14 cellular contexts compared by ENCODE assay signal in the genomic region with DNA sequence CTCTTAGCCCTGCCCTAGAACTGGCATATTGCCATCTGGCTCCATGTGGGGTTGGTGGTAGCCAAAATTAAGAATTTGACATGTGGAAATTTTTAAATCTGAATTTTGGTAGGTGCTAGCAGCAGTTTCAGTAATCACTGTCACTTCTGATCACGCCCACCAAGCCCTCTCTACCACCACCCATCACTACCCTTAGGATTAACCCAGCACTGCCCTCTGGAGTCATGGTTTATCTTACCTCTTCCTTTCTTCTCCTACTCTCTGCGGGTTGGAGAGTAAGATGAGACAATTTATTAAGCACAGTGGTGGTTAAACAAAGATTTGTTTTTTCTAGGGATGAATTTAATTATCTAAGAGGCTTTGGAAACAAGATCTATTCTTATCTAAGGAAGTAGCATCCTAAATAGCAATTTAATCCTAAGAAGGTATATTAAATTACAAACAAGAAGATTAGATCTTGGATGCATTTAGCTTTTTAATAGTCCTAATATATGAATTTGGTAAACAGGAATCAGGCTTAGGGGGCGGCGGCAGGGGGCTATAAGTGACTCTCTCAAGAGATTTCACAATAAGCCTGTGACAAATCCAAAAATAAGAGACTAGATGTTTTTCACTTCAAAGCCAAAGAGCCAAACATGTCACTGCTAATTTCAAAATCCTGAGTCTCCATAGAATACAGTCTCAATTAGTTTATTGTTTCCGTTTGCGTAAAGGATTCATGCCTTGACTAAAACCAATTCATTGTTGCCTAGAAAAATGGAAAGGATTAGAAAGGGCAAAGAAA.
"Had no signal": no experiment of that assay in that cellular context is flagged by ENCODE, and none has a peak within 500 bp of the region (broad histone marks: within the 10 kb centered on the region; RNA-seq: fewer than 3 reads in every experiment).

No MANE protein-coding gene starts in this region.

- H3K4me1 ChIP-seq: esophagus squamous epithelium, stomach, vagina had no signal

- H3K27me3 ChIP-seq: esophagus squamous epithelium, stomach, vagina had no signal

- ATAC-seq: left ventricle myocardium superior had no signal

- H3K27ac ChIP-seq: esophagus squamous epithelium, stomach, vagina had no signal

- H3K4me3 ChIP-seq: esophagus squamous epithelium, stomach, vagina had no signal

- DNase-seq: activated CD4-positive, alpha-beta T cell treated with anti-CD3 and anti-CD28 coated beads, Interleukin-2, amount 50 U/mL, for 4 hours; activated gamma-delta T cell; activated naive CD8-positive, alpha-beta T cell treated with anti-CD3 and anti-CD28 coated beads for 36 hours; amniotic stem cell; effector CD8-positive, alpha-beta T cell; esophagus squamous epithelium; left ventricle myocardium superior; stimulated activated CD4-positive, alpha-beta T cell treated with anti-CD3 and anti-CD28 coated beads, Interleukin-15, amount 100 ng/mL, for 24 hours; stimulated activated CD4-positive, alpha-beta T cell treated with anti-CD3 and anti-CD28 coated beads, Interleukin-2, amount 100 ng/mL, for 48 hours; stomach; T-helper 9 cell; trophoblast cell had no signal

- H3K9me3 ChIP-seq: vagina had no signal

- FAIRE-seq: endothelial cell of umbilical vein had no signal

- H3K36me3 ChIP-seq: esophagus squamous epithelium, stomach, vagina had no signal
